ENCODE assay signal across 1 cellular context in genomic region chr9:134657666-134658377, GRCh38.
TF ChIP-seq lines count a peak whose summit lies in the region.

No MANE protein-coding gene starts in this region.

TF ChIP-seq in H1, 55 proteins besides CTCF, POLR2A, EP300 and RAD21:
- TF ChIP-seq CBX5 (IDR thresholded peaks at IDR 0.05; ENCODE audit: low read depth, low read length) (no peak), HDAC6 (IDR thresholded peaks at IDR 0.05; ENCODE audit: low read depth, low read length) (no peak), E2F6 (IDR thresholded peaks at IDR 0.05) (no peak), KDM4A (IDR thresholded peaks at IDR 0.05; ENCODE audit: low read depth, low read length, severe bottlenecking) (no peak), BACH1 (IDR thresholded peaks at IDR 0.05; ENCODE audit: low read length) (no peak), TCF12 (IDR thresholded peaks at IDR 0.05; ENCODE audit: low read depth, low read length) (no peak), SP2 (IDR thresholded peaks at IDR 0.05; ENCODE audit: low read length) (no peak), ATF3 (IDR thresholded peaks at IDR 0.05; ENCODE audit: insufficient read depth, low read depth, low read length) (no peak), CTBP2 (IDR thresholded peaks at IDR 0.05; ENCODE audit: borderline replicate concordance, insufficient read depth, insufficient read length, low read length) (no peak), USF2 (IDR thresholded peaks at IDR 0.05; ENCODE audit: low read length) (no peak), MAX (IDR thresholded peaks at IDR 0.05) (no peak), JUND (IDR thresholded peaks at IDR 0.05; ENCODE audit: low read length) (no peak), CHD1 (IDR thresholded peaks at IDR 0.05; ENCODE audit: low read depth, low read length) (no peak)
